Comparison of ENCODE assay signal across 17 cellular contexts in genomic region chr9:127712371-127712770, GRCh38. TPM values are rescaled to one million over a fixed set of nuclear protein-coding genes. Genes with fewer than 3 reads are reported as not detected.
"Had no signal": no experiment of that assay in that cellular context is flagged by ENCODE, and none has a peak within 500 bp of the region (broad histone marks: within the 10 kb centered on the region; RNA-seq: fewer than 3 reads in every experiment).

No MANE protein-coding gene starts in this region.

- H3K9me3 Mint-ChIP-seq: activated naive CD4-positive, alpha-beta T cell treated with anti-CD3 and anti-CD28 coated beads for 36 hours; activated T-helper 17 cell treated with anti-CD3 and anti-CD28 coated beads, Interleukin-2, amount 50 U/mL, for 72 hours; type B pancreatic cell had no signal

- H3K27ac ChIP-seq: cardiac muscle cell, lower lobe of right lung, neutrophil, right atrium auricular region had no signal

- ATAC-seq: activated CD4-positive, CD25-positive, alpha-beta regulatory T cell treated with anti-CD3 and anti-CD28 coated beads, Interleukin-2, amount 50 U/mL, for 24 hours; activated T-helper 17 cell treated with anti-CD3 and anti-CD28 coated beads, Interleukin-2, amount 50 U/mL, for 72 hours; left colon; lower lobe of right lung; stimulated activated naive CD8-positive, alpha-beta T cell treated with anti-CD3 and anti-CD28 coated beads, Interleukin-15, amount 100 ng/mL, for 72 hours had no signal

- H3K4me3 ChIP-seq: cardiac muscle cell, lower lobe of right lung, right atrium auricular region, skin epidermis had no signal

- DNase-seq: activated CD4-positive, alpha-beta T cell treated with anti-CD3 and anti-CD28 coated beads, Interleukin-2, amount 50 U/mL, for 1 hour; activated CD8-positive, alpha-beta memory T cell treated with anti-CD3 and anti-CD28 coated beads for 24 hours; activated naive CD4-positive, alpha-beta T cell treated with anti-CD3 and anti-CD28 coated beads for 36 hours; lower lobe of right lung; posterior cingulate gyrus; stimulated activated naive CD8-positive, alpha-beta T cell treated with anti-CD3 and anti-CD28 coated beads, Interleukin-15, amount 100 ng/mL, for 72 hours had no signal

- H3K36me3 Mint-ChIP-seq: type B pancreatic cell had no signal

- H3K36me3 ChIP-seq: cardiac muscle cell, neutrophil, right atrium auricular region had no signal

- H3K27me3 ChIP-seq: cardiac muscle cell, right atrium auricular region had no signal

- H3K9me3 ChIP-seq: lower lobe of right lung, neutrophil, right atrium auricular region had no signal

- H3K4me3 Mint-ChIP-seq: activated naive CD4-positive, alpha-beta T cell treated with anti-CD3 and anti-CD28 coated beads for 36 hours; activated T-helper 17 cell treated with anti-CD3 and anti-CD28 coated beads, Interleukin-2, amount 50 U/mL, for 72 hours; stimulated activated naive CD8-positive, alpha-beta T cell treated with anti-CD3 and anti-CD28 coated beads, Interleukin-15, amount 100 ng/mL, for 72 hours had no signal

- FAIRE-seq: colon, islet of Langerhans had no signal

- H3K27ac Mint-ChIP-seq: activated naive CD4-positive, alpha-beta T cell treated with anti-CD3 and anti-CD28 coated beads for 36 hours; activated T-helper 17 cell treated with anti-CD3 and anti-CD28 coated beads, Interleukin-2, amount 50 U/mL, for 72 hours had no signal

- H3K27me3 Mint-ChIP-seq: activated T-helper 17 cell treated with anti-CD3 and anti-CD28 coated beads, Interleukin-2, amount 50 U/mL, for 72 hours; stimulated activated naive CD8-positive, alpha-beta T cell treated with anti-CD3 and anti-CD28 coated beads, Interleukin-15, amount 100 ng/mL, for 72 hours had no signal

RNA-seq across cellular contexts. Expression of gene TTC16, which starts 3.5 kb away (rescaled TPM):
- total RNA-seq: temporal lobe had no signal
- polyA plus RNA-seq: cardiac muscle cell had no signal

RNA-seq across cellular contexts. Expression of gene CFAP157, which starts 5.6 kb away (rescaled TPM):
- total RNA-seq: right atrium auricular region had no signal
